9 cellular contexts compared by ENCODE assay signal in the genomic region with DNA sequence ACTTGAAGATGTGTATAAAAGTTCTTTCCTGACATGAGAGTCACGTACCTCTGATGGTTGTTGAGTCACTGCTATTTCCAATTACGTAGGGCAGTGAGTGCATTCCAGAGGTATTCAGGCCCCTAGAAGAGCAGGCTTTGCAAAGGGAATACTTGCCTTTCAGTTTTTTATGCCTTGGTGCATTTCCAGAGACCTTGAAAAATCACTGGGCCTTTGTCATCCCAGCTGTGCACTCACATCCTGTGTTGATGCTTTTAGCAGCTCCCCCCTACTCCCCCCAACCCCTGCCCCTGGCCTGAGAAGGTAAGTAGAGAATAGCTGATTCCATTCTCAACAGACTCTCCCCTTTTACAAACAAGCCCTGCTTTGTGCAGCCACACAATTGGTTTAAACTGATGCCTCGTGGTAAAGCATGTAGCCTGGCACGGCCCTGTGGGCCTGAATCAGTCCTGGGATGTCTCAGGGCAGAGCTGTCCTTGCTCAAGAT.
A peak's percentile ranks its signal among the peaks of the same experiment; 100 is the strongest.
DNase-seq lines count a peak whose midpoint lies in the region; ATAC-seq, FAIRE-seq and TF ChIP-seq lines count a peak whose summit lies in the region.
"Had no signal": no experiment of that assay in that cellular context is flagged by ENCODE, and none has a peak within 500 bp of the region (broad histone marks: within the 10 kb centered on the region; RNA-seq: fewer than 3 reads in every experiment).

No MANE protein-coding gene starts in this region.

- H3K4me1 ChIP-seq in RWPE2 (ENCODE audit: insufficient read depth, poor library complexity, severe bottlenecking) (peaks cover 21% of the 10 kb centered on the region), pancreas (peaks cover 0 to 7% (median 3%) of the 10 kb centered on the region in 3 donors)

- peak overlapping the region; percentile 84 for H3K27ac ChIP-seq in RWPE2 (ENCODE audit: poor library complexity, severe bottlenecking)
- H3K27ac ChIP-seq in pancreas, result peak overlapping the region in 1 of 4 donors; percentile 35

- intact Hi-C loops in pancreas (cut with DNase I), result no loop called here

- peak; percentile 97 for ATAC-seq in RWPE2 (ENCODE audit: low read depth)
- ATAC-seq in pancreas, result peak in 3 of 4 donors; percentile 60 to 81 (median 62)
- no peak for ATAC-seq in HG02840 (IDR thresholded peaks at IDR 0.05; ENCODE audit: low FRiP score, unreplicated experiment)

- DNase-seq in Caki2 (ENCODE audit: low read depth), result peak; percentile 88
- DNase-seq in RWPE2 (ENCODE audit: low spot score), result peak; percentile 56
- DNase-seq in fibroblast of the conjunctiva (ENCODE audit: low read depth), result peak; percentile 73
- peak in 1 of 6 donors; percentile 5 for DNase-seq in pancreas
- no peak for DNase-seq in NCI-H2107 (lab: John Stamatoyannopoulos, UW)
- DNase-seq in activated CD8-positive, alpha-beta memory T cell treated with anti-CD3 and anti-CD28 coated beads, Interleukin-2, amount 50 U/mL, for 4 hours, result no peak
- no peak for DNase-seq in effector CD8-positive, alpha-beta T cell (lab: John Stamatoyannopoulos, UW)
- DNase-seq: activated CD4-positive, CD25-positive, alpha-beta regulatory T cell had no signal

- H3K4me3 ChIP-seq in RWPE2 (ENCODE audit: severe bottlenecking) (no peak overlapping the region), pancreas (no peak overlapping the region)

- FAIRE-seq in pancreas (lab: Jason Lieb, UNC), result no peak

- in situ Hi-C loops in Caki2 (cut with HindIII; ENCODE audit: low pct_unique_long_range_greater_than_20kb, low sequenced_read_pairs), result no loop called here

- no peaks in the 10 kb centered on the region for H3K27me3 ChIP-seq in RWPE2 (ENCODE audit: insufficient read depth, poor library complexity, severe bottlenecking)
- no peaks in the 10 kb centered on the region for H3K27me3 ChIP-seq in pancreas

- H3K36me3 ChIP-seq in RWPE2 (ENCODE audit: low read depth) (peaks cover 6% of the 10 kb centered on the region; the same call in 1 of the 2 replicates), pancreas (no peaks in the 10 kb centered on the region)

- 53 to 69% methylated on average over 4 of the region's 4 CpGs for WGBS in pancreas, 2 donors

- H3K9me3 ChIP-seq in RWPE2 (ENCODE audit: severe bottlenecking), result no peaks in the 10 kb centered on the region
- H3K9me3 ChIP-seq in pancreas, result no peaks in the 10 kb centered on the region

- TF ChIP-seq CTCF in RWPE2 (IDR thresholded peaks at IDR 0.05; ENCODE audit: poor library complexity, severe bottlenecking), result no peak
- TF ChIP-seq CTCF in pancreas (IDR thresholded peaks at IDR 0.05), result no peak

Comparison
In these comparisons a context has a peak if more than half of its experiments do, and no peak if none do; other contexts are left out.
1. DNase-seq: peak in Caki2 (single experiment), RWPE2 (single experiment) and fibroblast of the conjunctiva (single experiment); none in NCI-H2107 (single experiment), activated CD8-positive, alpha-beta memory T cell treated with anti-CD3 and anti-CD28 coated beads, Interleukin-2, amount 50 U/mL, for 4 hours (single experiment) and effector CD8-positive, alpha-beta T cell (single experiment).